In the genomic region with DNA sequence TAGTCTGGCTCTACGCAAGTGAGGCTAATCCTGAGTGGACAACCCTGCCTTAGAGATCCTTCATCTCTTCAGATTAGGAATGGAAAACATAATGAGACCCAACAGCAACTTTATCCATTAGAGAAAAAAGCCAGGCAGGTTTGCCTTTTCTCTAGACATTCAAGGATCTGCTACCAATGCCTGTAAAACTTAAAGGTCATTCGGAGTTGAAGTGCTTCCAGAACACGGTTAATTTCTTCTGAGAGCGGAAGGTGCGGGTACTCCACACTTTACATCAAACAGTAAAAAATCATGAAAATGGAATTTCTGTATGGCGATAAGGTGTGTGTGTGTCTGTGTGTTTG, we compare ENCODE assay signal across 8 cellular contexts.
DNase-seq lines count a peak whose midpoint lies in the region; ATAC-seq and TF ChIP-seq lines count a peak whose summit lies in the region.

No MANE protein-coding gene starts in this region.

- H3K36me3 ChIP-seq in upper lobe of right lung = no peaks in the 10 kb centered on the region

- peaks cover 1% of the 10 kb centered on the region for H3K36me3 Mint-ChIP-seq in activated naive CD4-positive, alpha-beta T cell treated with anti-CD3 and anti-CD28 coated beads, Interleukin-2, amount 50 U/mL, for 24 hours
- H3K36me3 Mint-ChIP-seq in memory B cell = no peaks in the 10 kb centered on the region

- no peak for TF ChIP-seq CTCF in astrocyte of the spinal cord (IDR thresholded peaks at IDR 0.05; ENCODE audit: low read depth, low read length)
- TF ChIP-seq CTCF in upper lobe of right lung (IDR thresholded peaks at IDR 0.05) = no peak

- DNase-seq in activated naive CD4-positive, alpha-beta T cell (lab: John Stamatoyannopoulos, UW) = no peak
- DNase-seq in astrocyte of the spinal cord (ENCODE audit: low read depth, low spot score) (no peak), memory B cell (ENCODE audit: low spot score in 2 of 2) (no peak), upper lobe of right lung (no peak), amniotic stem cell (lab: John Stamatoyannopoulos, UW) (no peak)
- DNase-seq in stimulated activated CD4-positive, alpha-beta T cell treated with anti-CD3 and anti-CD28 coated beads, Interleukin-15, amount 100 ng/mL, for 24 hours = no peak

- in situ Hi-C loops in astrocyte of the spinal cord (cut with HindIII; ENCODE audit: low sequenced_read_pairs) = no loop called here

- H3K27me3 Mint-ChIP-seq in activated naive CD4-positive, alpha-beta T cell treated with anti-CD3 and anti-CD28 coated beads, Interleukin-2, amount 50 U/mL, for 24 hours = no peaks in the 10 kb centered on the region
- no peaks in the 10 kb centered on the region for H3K27me3 Mint-ChIP-seq in memory B cell

- peak overlapping the region; percentile 88 for H3K4me3 Mint-ChIP-seq in activated naive CD4-positive, alpha-beta T cell treated with anti-CD3 and anti-CD28 coated beads, Interleukin-2, amount 50 U/mL, for 24 hours
- H3K4me3 Mint-ChIP-seq in memory B cell = peak overlapping the region; percentile 90

- peaks cover 17% of the 10 kb centered on the region for H3K4me1 Mint-ChIP-seq in activated naive CD4-positive, alpha-beta T cell treated with anti-CD3 and anti-CD28 coated beads, Interleukin-2, amount 50 U/mL, for 24 hours
- H3K4me1 Mint-ChIP-seq in memory B cell = peaks cover 10% of the 10 kb centered on the region

- H3K9me3 ChIP-seq in upper lobe of right lung = no peaks in the 10 kb centered on the region

- intact Hi-C loops in upper lobe of right lung (cut with DNase I) = no loop called here

- H3K9me3 Mint-ChIP-seq in activated naive CD4-positive, alpha-beta T cell treated with anti-CD3 and anti-CD28 coated beads, Interleukin-2, amount 50 U/mL, for 24 hours = no peaks in the 10 kb centered on the region
- H3K9me3 Mint-ChIP-seq in memory B cell = no peaks in the 10 kb centered on the region

- no peak for ATAC-seq in memory B cell (ENCODE audit: low read depth)
- ATAC-seq in upper lobe of right lung = no peak
- ATAC-seq in GM21515 (IDR thresholded peaks at IDR 0.05; ENCODE audit: unreplicated experiment) = no peak

- peak overlapping the region; percentile 30 for H3K27ac Mint-ChIP-seq in activated naive CD4-positive, alpha-beta T cell treated with anti-CD3 and anti-CD28 coated beads, Interleukin-2, amount 50 U/mL, for 24 hours
- H3K27ac Mint-ChIP-seq in memory B cell = peak overlapping the region; percentile 47

- peak overlapping the region; percentile 79 for H3K4me3 ChIP-seq in astrocyte of the spinal cord (ENCODE audit: low read depth, low read length)
- H3K4me3 ChIP-seq in upper lobe of right lung = peak overlapping the region; percentile 78

- no peaks in the 10 kb centered on the region for H3K27me3 ChIP-seq in upper lobe of right lung

- no peak overlapping the region for H3K27ac ChIP-seq in upper lobe of right lung

- peaks cover 4% of the 10 kb centered on the region for H3K4me1 ChIP-seq in upper lobe of right lung
